ENCODE assay signal across 15 cellular contexts in the genomic region with DNA sequence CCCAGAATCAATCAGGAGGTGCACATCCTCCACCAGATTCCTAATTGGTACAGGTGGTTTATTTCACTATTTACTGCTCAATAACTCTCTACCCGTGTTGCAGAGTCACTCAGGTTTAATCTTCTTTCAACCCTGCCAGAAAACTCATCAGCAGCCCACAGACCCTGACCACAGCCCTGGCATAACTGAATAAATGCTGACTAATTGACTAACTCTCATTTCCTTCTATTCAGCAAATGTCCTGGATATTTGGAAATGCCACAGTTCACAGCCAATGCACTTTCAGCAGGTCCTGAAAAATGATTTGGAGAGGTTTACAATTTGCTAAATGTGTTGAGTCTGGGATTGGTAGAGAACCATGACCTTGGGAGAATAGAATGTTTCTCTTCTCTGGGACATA. TPM values are rescaled to one million over a fixed set of nuclear protein-coding genes. Genes with fewer than 3 reads are reported as not detected.
A peak's percentile ranks its signal among the peaks of the same experiment; 100 is the strongest.
DNase-seq lines count a peak whose midpoint lies in the region; ATAC-seq and TF ChIP-seq lines count a peak whose summit lies in the region.
"Had no signal": no experiment of that assay in that cellular context is flagged by ENCODE, and none has a peak within 500 bp of the region (broad histone marks: within the 10 kb centered on the region; RNA-seq: fewer than 3 reads in every experiment).

No MANE protein-coding gene starts in this region.

- H3K4me3 Mint-ChIP-seq in activated naive CD4-positive, alpha-beta T cell treated with anti-CD3 and anti-CD28 coated beads for 36 hours: no peak overlapping the region
- H3K4me3 Mint-ChIP-seq: CD4-positive, CD25-positive, alpha-beta regulatory T cell; H9 had no signal

- TF ChIP-seq CTCF in right atrium auricular region (IDR thresholded peaks at IDR 0.05): no peak
- no peak for TF ChIP-seq CTCF in heart right ventricle (IDR thresholded peaks at IDR 0.05)

- no peak overlapping the region for H3K27ac Mint-ChIP-seq in activated naive CD4-positive, alpha-beta T cell treated with anti-CD3 and anti-CD28 coated beads for 36 hours
- H3K27ac Mint-ChIP-seq: CD4-positive, CD25-positive, alpha-beta regulatory T cell; H9 had no signal

- no peaks in the 10 kb centered on the region for H3K9me3 Mint-ChIP-seq in activated naive CD4-positive, alpha-beta T cell treated with anti-CD3 and anti-CD28 coated beads for 36 hours
- H3K9me3 Mint-ChIP-seq: CD4-positive, CD25-positive, alpha-beta regulatory T cell; H9 had no signal

- H3K4me1 ChIP-seq in right atrium auricular region: peaks cover 0 to 11% of the 10 kb centered on the region in 2 donors
- H3K4me1 ChIP-seq in heart right ventricle: peaks cover 0 to 14% (median 0%) of the 10 kb centered on the region in 9 donors

- peak overlapping the region; percentile 87 to 97 for H3K27ac ChIP-seq in right atrium auricular region
- no peak overlapping the region for H3K27ac ChIP-seq in heart right ventricle

- H3K9me3 ChIP-seq in right atrium auricular region (no peaks in the 10 kb centered on the region), heart right ventricle (no peaks in the 10 kb centered on the region)

- no peaks in the 10 kb centered on the region for H3K27me3 ChIP-seq in right atrium auricular region
- H3K27me3 ChIP-seq in heart right ventricle: no peaks in the 10 kb centered on the region

- DNase-seq in right atrium auricular region (ENCODE audit: low spot score): no peak
- DNase-seq in heart right ventricle: no peak
- peak; percentile 12 for DNase-seq in amniotic epithelial cell (ENCODE audit: low read depth)
- DNase-seq in kidney tubule cell (ENCODE audit: low spot score): peak; percentile 53
- DNase-seq in stimulated activated CD4-positive, alpha-beta T cell treated with anti-CD3 and anti-CD28 coated beads, Interleukin-4, amount 100 ng/mL, for 1 hour: no peak
- no peak for DNase-seq in NCI-H2227 (lab: John Stamatoyannopoulos, UW; ENCODE audit: unreplicated experiment)
- no peak for DNase-seq in activated naive CD4-positive, alpha-beta T cell treated with anti-CD3 and anti-CD28 coated beads for 36 hours
- DNase-seq: Calu3; CD4-positive, CD25-positive, alpha-beta regulatory T cell; DMS79; H9; NCI-H187 treated with DMSO at 0.1 percent for 48 hours; NCI-H2171 treated with DMSO at 0.1 percent for 48 hours; NCI-H510A had no signal

- H3K36me3 Mint-ChIP-seq in activated naive CD4-positive, alpha-beta T cell treated with anti-CD3 and anti-CD28 coated beads for 36 hours (ENCODE audit: low read depth): no peaks in the 10 kb centered on the region
- H3K36me3 Mint-ChIP-seq: CD4-positive, CD25-positive, alpha-beta regulatory T cell had no signal

- intact Hi-C loops in heart right ventricle (cut with DNase I): loop anchor here in 2 of 10 donors (10.0 kb wide), 2 partner anchors 53 to 63 kb away; no protein-coding TSS in a partner anchor
- intact Hi-C loops in activated naive CD4-positive, alpha-beta T cell treated with anti-CD3 and anti-CD28 coated beads for 36 hours (cut with micrococcal nuclease): no loop called here

- CTCF ChIA-PET in activated naive CD4-positive, alpha-beta T cell treated with anti-CD3 and anti-CD28 coated beads for 36 hours (lab: Charles Lee): no interaction called here

- H3K27me3 Mint-ChIP-seq in activated naive CD4-positive, alpha-beta T cell treated with anti-CD3 and anti-CD28 coated beads for 36 hours (ENCODE audit: low read depth): no peaks in the 10 kb centered on the region

- H3K4me1 Mint-ChIP-seq in activated naive CD4-positive, alpha-beta T cell treated with anti-CD3 and anti-CD28 coated beads for 36 hours (ENCODE audit: low read depth): no peaks in the 10 kb centered on the region

- ATAC-seq in heart right ventricle: no peak

- H3K4me3 ChIP-seq in right atrium auricular region (no peak overlapping the region), heart right ventricle (no peak overlapping the region)

- H3K36me3 ChIP-seq in right atrium auricular region (no peaks in the 10 kb centered on the region), heart right ventricle (no peaks in the 10 kb centered on the region)

- WGBS in heart right ventricle, 2 donors: 36 to 42% methylated on average over 1 of the region's 1 CpG

RNA-seq across cellular contexts. Expression of gene CHGB, which starts 23.3 kb away (rescaled TPM):
- 100 to 1,000 TPM in 1 of 2 donors, 10 to 100 TPM in 1; 70.5 to 118 TPM for total RNA-seq in right atrium auricular region
- 10 to 100 TPM in 1 of 10 donors, 1 to 10 TPM in 8, under 1 TPM in 1; 0.98 to 36.5 (median 4.8) TPM for total RNA-seq in heart right ventricle
- 1 to 10 TPM; 1.0 to 1.3 TPM for polyA plus RNA-seq in heart right ventricle
- total RNA-seq in activated naive CD4-positive, alpha-beta T cell treated with anti-CD3 and anti-CD28 coated beads for 36 hours: not detected
- total RNA-seq: Calu3, HT-29 had no signal

Comparison
In these comparisons a context has a peak if more than half of its experiments do, and no peak if none do; other contexts are left out.
1. H3K27ac ChIP-seq: peak in right atrium auricular region (2 of 2); none in heart right ventricle (0 of 10).
2. DNase-seq: peak in amniotic epithelial cell (single experiment) and kidney tubule cell (single experiment); none in right atrium auricular region (single experiment), heart right ventricle (0 of 2), stimulated activated CD4-positive, alpha-beta T cell treated with anti-CD3 and anti-CD28 coated beads, Interleukin-4, amount 100 ng/mL, for 1 hour (single experiment), NCI-H2227 (single experiment) and activated naive CD4-positive, alpha-beta T cell treated with anti-CD3 and anti-CD28 coated beads for 36 hours (single experiment).